In the genomic region with DNA sequence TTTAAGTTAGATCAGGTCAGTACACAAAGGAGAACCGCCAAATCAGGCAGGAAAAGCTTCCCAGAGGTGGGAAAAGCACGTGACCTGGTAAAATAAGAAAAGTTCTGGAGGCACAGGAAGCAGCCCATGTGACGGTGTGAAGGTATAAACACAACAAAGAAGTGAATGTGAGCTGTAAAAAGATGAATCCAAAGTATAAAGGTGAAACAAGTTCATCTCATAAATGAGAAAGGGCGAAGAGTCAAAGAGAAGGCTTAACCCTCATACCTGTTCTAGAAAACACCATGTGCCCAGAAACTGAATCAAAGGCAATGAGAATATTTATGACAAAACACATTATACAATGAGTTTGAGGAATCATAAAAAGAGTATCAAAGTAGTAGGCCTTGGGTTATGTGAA, we compare ENCODE assay signal across 13 cellular contexts. TPM values are rescaled to one million over a fixed set of nuclear protein-coding genes. Genes with fewer than 3 reads are reported as not detected.
DNase-seq lines count a peak whose midpoint lies in the region; ATAC-seq and TF ChIP-seq lines count a peak whose summit lies in the region.
"Had no signal": no experiment of that assay in that cellular context is flagged by ENCODE, and none has a peak within 500 bp of the region (broad histone marks: within the 10 kb centered on the region; RNA-seq: fewer than 3 reads in every experiment).

No MANE protein-coding gene starts in this region.

- H3K27me3 Mint-ChIP-seq in natural killer cell (ENCODE audit: low read depth in 2 of 2) = no peaks in the 10 kb centered on the region
- no peaks in the 10 kb centered on the region for H3K27me3 Mint-ChIP-seq in natural killer cell treated with Interleukin-12 subunit alpha and Interleukin-12 subunit beta and Interleukin-15 and Interleukin-18, amount 100 ng/mL, for 72 hours
- H3K27me3 Mint-ChIP-seq in chondrocyte (ENCODE audit: low read depth) = no peaks in the 10 kb centered on the region
- no peaks in the 10 kb centered on the region; the same call in 1 of the 2 replicates for H3K27me3 Mint-ChIP-seq in HFFc6 (ENCODE audit: insufficient read depth)
- H3K27me3 Mint-ChIP-seq: CD4-positive, alpha-beta memory T cell had no signal

- peaks cover 2 to 4% of the 10 kb centered on the region in 2 donors for H3K9me3 Mint-ChIP-seq in natural killer cell
- peaks cover 3% of the 10 kb centered on the region for H3K9me3 Mint-ChIP-seq in natural killer cell treated with Interleukin-12 subunit alpha and Interleukin-12 subunit beta and Interleukin-15 and Interleukin-18, amount 100 ng/mL, for 72 hours
- H3K9me3 Mint-ChIP-seq in chondrocyte (ENCODE audit: low read depth) = peaks cover 5% of the 10 kb centered on the region
- H3K9me3 Mint-ChIP-seq in HFFc6 = peaks cover 11% of the 10 kb centered on the region; the same call in 1 of the 2 replicates

- H3K4me1 Mint-ChIP-seq in natural killer cell (peaks cover 49 to 69% of the 10 kb centered on the region in 2 donors), chondrocyte (ENCODE audit: low read depth) (peaks cover 81% of the 10 kb centered on the region), HFFc6 (ENCODE audit: low read depth) (peaks cover 50% of the 10 kb centered on the region)
- peaks cover 62 to 69% of the 10 kb centered on the region in 2 donors for H3K4me1 Mint-ChIP-seq in natural killer cell treated with Interleukin-12 subunit alpha and Interleukin-12 subunit beta and Interleukin-15 and Interleukin-18, amount 100 ng/mL, for 72 hours (ENCODE audit: low read depth in 2 of 2)

- no peak overlapping the region for H3K4me3 ChIP-seq in mucosa of descending colon

- intact Hi-C loops in natural killer cell (cut with micrococcal nuclease) = no loop called here
- intact Hi-C loops in mucosa of descending colon (cut with DNase I, micrococcal nuclease) = no loop called here

- no peak for ATAC-seq in natural killer cell
- ATAC-seq in natural killer cell treated with Interleukin-12 subunit alpha and Interleukin-12 subunit beta and Interleukin-15 and Interleukin-18, amount 100 ng/mL, for 72 hours = no peak
- peak; percentile 85 for ATAC-seq in mucosa of descending colon

- H3K4me3 Mint-ChIP-seq in natural killer cell (no peak overlapping the region), chondrocyte (ENCODE audit: unreplicated experiment) (no peak overlapping the region), HFFc6 (no peak overlapping the region)
- no peak overlapping the region for H3K4me3 Mint-ChIP-seq in natural killer cell treated with Interleukin-12 subunit alpha and Interleukin-12 subunit beta and Interleukin-15 and Interleukin-18, amount 100 ng/mL, for 72 hours
- H3K4me3 Mint-ChIP-seq: CD4-positive, alpha-beta memory T cell; H9 had no signal

- no peaks in the 10 kb centered on the region for H3K9me3 ChIP-seq in mucosa of descending colon
- H3K9me3 ChIP-seq: BE2C had no signal

- no peaks in the 10 kb centered on the region for H3K36me3 Mint-ChIP-seq in natural killer cell
- peaks cover 36% of the 10 kb centered on the region for H3K36me3 Mint-ChIP-seq in natural killer cell treated with Interleukin-12 subunit alpha and Interleukin-12 subunit beta and Interleukin-15 and Interleukin-18, amount 100 ng/mL, for 72 hours
- peaks cover 7% of the 10 kb centered on the region for H3K36me3 Mint-ChIP-seq in chondrocyte (ENCODE audit: low read depth)
- peaks cover 24% of the 10 kb centered on the region for H3K36me3 Mint-ChIP-seq in HFFc6 (ENCODE audit: low read depth)

- no peaks in the 10 kb centered on the region for H3K36me3 ChIP-seq in mucosa of descending colon (ENCODE audit: low read depth)
- H3K36me3 ChIP-seq: BE2C had no signal

- no peaks in the 10 kb centered on the region for H3K4me1 ChIP-seq in mucosa of descending colon (ENCODE audit: low read depth)
- H3K4me1 ChIP-seq: BE2C had no signal

- H3K27ac Mint-ChIP-seq in natural killer cell = peak overlapping the region; percentile 31 to 40
- peak overlapping the region in 1 of 2 donors; percentile 35 for H3K27ac Mint-ChIP-seq in natural killer cell treated with Interleukin-12 subunit alpha and Interleukin-12 subunit beta and Interleukin-15 and Interleukin-18, amount 100 ng/mL, for 72 hours
- H3K27ac Mint-ChIP-seq in chondrocyte (ENCODE audit: unreplicated experiment) = peak overlapping the region; percentile 71
- no peak overlapping the region for H3K27ac Mint-ChIP-seq in HFFc6
- H3K27ac Mint-ChIP-seq: H9 had no signal

- TF ChIP-seq CTCF in natural killer cell (IDR thresholded peaks at IDR 0.05) = no peak
- TF ChIP-seq CTCF in chondrocyte (IDR thresholded peaks at IDR 0.05) = no peak
- TF ChIP-seq CTCF in mucosa of descending colon (IDR thresholded peaks at IDR 0.05) = no peak
- no peak for TF ChIP-seq CTCF in HFFc6 (IDR thresholded peaks at IDR 0.05)

- no peak for DNase-seq in natural killer cell
- no peak for DNase-seq in natural killer cell treated with Interleukin-12 subunit alpha and Interleukin-12 subunit beta and Interleukin-15 and Interleukin-18, amount 100 ng/mL, for 72 hours (ENCODE audit: low spot score)
- DNase-seq in chondrocyte (ENCODE audit: low spot score) = no peak
- DNase-seq in mucosa of descending colon = no peak
- DNase-seq in AG08395 (ENCODE audit: low spot score) = no peak
- no peak for DNase-seq in HT-29 (ENCODE audit: low spot score)
- no peak for DNase-seq in HFFc6
- DNase-seq: BE2C; CD4-positive, alpha-beta memory T cell; DMS79 treated with DMSO at 0.1 percent for 48 hours; EL; GOT3; H9 had no signal

RNA-seq across cellular contexts. Expression of a gene that starts 47.0 kb away (rescaled TPM):
- 10 to 100 TPM; 44.3 to 55.3 (median 50.9) TPM for total RNA-seq in natural killer cell
- 10 to 100 TPM; 51.4 to 78.6 TPM for total RNA-seq in natural killer cell treated with Interleukin-12 subunit alpha and Interleukin-12 subunit beta and Interleukin-15 and Interleukin-18, amount 100 ng/mL, for 72 hours
- total RNA-seq in chondrocyte = 23.2 to 34.9 TPM (median 26.4 TPM) in 3 replicates
- 10 to 100 TPM; 34.3 to 77.1 (median 45.0) TPM for total RNA-seq in mucosa of descending colon
- 18.7 and 19.4 TPM in 2 replicates for total RNA-seq in HT-29 (2014; rRNA removed; shearing (Covaris generic))
- total RNA-seq in HFFc6 (2021; fragmentation: NEBNext Ultra II Directional; extraction: Animal tissue kit (Norgen Biotek cat#: 25700)) = 10 to 100 TPM; 20.0 to 25.2 (median 22.7) TPM
